Comparison of ENCODE assay signal across 2 cellular contexts in genomic region chr14:59455411-59455810, GRCh38.
TF ChIP-seq lines count a peak whose summit lies in the region.

No MANE protein-coding gene starts in this region.

TF ChIP-seq in SK-N-SH treated with all-trans-retinoic acid at 6 μM for 48 hours, 23 proteins besides CTCF, POLR2A, EP300 and RAD21 (continued from another document):
- no peak for TF ChIP-seq PATZ1 (CRISPR knock-in tag; IDR thresholded peaks at IDR 0.05; ENCODE audit: borderline replicate concordance)
- TF ChIP-seq TCF4 (CRISPR knock-in tag; IDR thresholded peaks at IDR 0.05; ENCODE audit: borderline replicate concordance): no peak
- no peak for TF ChIP-seq ZC3H10 (CRISPR knock-in tag; IDR thresholded peaks at IDR 0.05)
- TF ChIP-seq ZFP3 (CRISPR knock-in tag; IDR thresholded peaks at IDR 0.05): no peak
- no peak for TF ChIP-seq CREB5 (CRISPR knock-in tag; IDR thresholded peaks at IDR 0.05; ENCODE audit: low read depth)
- TF ChIP-seq ESRRG (CRISPR knock-in tag; IDR thresholded peaks at IDR 0.05): no peak
- TF ChIP-seq CSRNP3 (CRISPR knock-in tag; IDR thresholded peaks at IDR 0.05): no peak
- TF ChIP-seq ZFP30 (CRISPR knock-in tag; IDR thresholded peaks at IDR 0.05): no peak
- no peak for TF ChIP-seq CSDC2 (CRISPR knock-in tag; IDR thresholded peaks at IDR 0.05)
- TF ChIP-seq ZNF565 (CRISPR knock-in tag; conservative IDR thresholded peaks at IDR 0.05; ENCODE audit: low read depth): no peak
- no peak for TF ChIP-seq SNAI2 (CRISPR knock-in tag; IDR thresholded peaks at IDR 0.05)

TF ChIP-seq in SK-N-SH, 30 proteins besides CTCF, POLR2A, EP300 and RAD21 (continued from another document):
- TF ChIP-seq ZBTB33 (IDR thresholded peaks at IDR 0.05; ENCODE audit: borderline replicate concordance, low read depth): no peak
- no peak for TF ChIP-seq SIN3A (IDR thresholded peaks at IDR 0.05; ENCODE audit: borderline replicate concordance, low read depth, low read length)
- no peak for TF ChIP-seq MAX (IDR thresholded peaks at IDR 0.05; ENCODE audit: low read depth)
